ENCODE assay signal across 14 cellular contexts in the genomic region with DNA sequence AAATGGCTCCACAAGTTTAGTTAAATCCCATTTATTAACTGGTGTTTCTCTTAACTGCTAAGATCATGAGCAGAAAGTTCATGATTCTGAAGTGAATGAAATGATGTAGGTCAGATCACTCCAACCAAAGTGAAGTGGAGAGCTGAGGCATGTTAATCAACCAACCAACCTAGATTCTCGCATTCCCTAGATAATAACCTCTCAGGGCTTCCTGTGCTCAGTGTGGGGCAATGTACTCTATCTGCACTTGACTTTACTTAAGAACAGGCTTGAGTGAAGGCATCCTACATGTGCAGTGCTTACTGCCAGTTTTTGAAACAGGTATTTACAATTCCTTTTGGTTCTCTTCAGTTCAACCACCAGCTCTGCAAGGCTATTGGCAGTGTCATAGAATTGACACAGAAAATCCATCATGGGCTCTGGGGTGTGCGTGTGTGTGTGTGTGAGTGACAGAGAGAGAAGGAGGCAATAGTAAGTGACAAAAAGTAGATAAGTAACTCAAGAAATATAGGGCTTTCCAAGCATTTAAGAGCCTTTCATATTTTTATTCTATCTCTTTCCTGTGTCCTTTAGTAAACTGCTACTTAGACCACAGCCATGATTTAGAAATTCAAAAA. TPM values are rescaled to one million over a fixed set of nuclear protein-coding genes. Genes with fewer than 3 reads are reported as not detected.
A peak's percentile ranks its signal among the peaks of the same experiment; 100 is the strongest.
DNase-seq lines count a peak whose midpoint lies in the region; ATAC-seq, FAIRE-seq and TF ChIP-seq lines count a peak whose summit lies in the region.
"Had no signal": no experiment of that assay in that cellular context is flagged by ENCODE, and none has a peak within 500 bp of the region (broad histone marks: within the 10 kb centered on the region; RNA-seq: fewer than 3 reads in every experiment).

No MANE protein-coding gene starts in this region.

- no peaks in the 10 kb centered on the region for H3K36me3 ChIP-seq in HepG2 (replicated peaks in 1 of 2; ENCODE audit: control insufficient read depth in 1 of 2, insufficient read depth in 2 of 2, low read length in 2 of 2)
- H3K36me3 ChIP-seq: SJSA1 had no signal

- no peaks in the 10 kb centered on the region for H3K27me3 Mint-ChIP-seq in activated naive CD4-positive, alpha-beta T cell treated with anti-CD3 and anti-CD28 coated beads, Interleukin-2, amount 50 U/mL, for 24 hours
- H3K27me3 Mint-ChIP-seq in activated B cell treated with CpG ODN at 0.5 μM for 24 hours, result no peaks in the 10 kb centered on the region

- no TSS peak for BruUV-seq in HepG2 (replicated peaks; lab: Mats Ljungman, UMichigan)

- peaks cover 12% of the 10 kb centered on the region for H3K36me3 Mint-ChIP-seq in activated naive CD4-positive, alpha-beta T cell treated with anti-CD3 and anti-CD28 coated beads, Interleukin-2, amount 50 U/mL, for 24 hours
- H3K36me3 Mint-ChIP-seq in activated B cell treated with CpG ODN at 0.5 μM for 24 hours (ENCODE audit: low read depth), result no peaks in the 10 kb centered on the region

- TF ChIP-seq EP300 in HepG2 (IDR thresholded peaks at IDR 0.05; ENCODE audit: low read depth in 2 of 2, low read length in 2 of 2), result no peak
- no peak for TF ChIP-seq EP300 in HepG2 (CRISPR knock-in tag; IDR thresholded peaks at IDR 0.05; ENCODE audit: borderline replicate concordance)

- no peaks in the 10 kb centered on the region for H4K20me1 ChIP-seq in HepG2 (ENCODE audit: insufficient read depth, low read length)

- 4% methylated on average over 2 of the region's 2 CpGs for WGBS in HepG2 (ENCODE audit: low lambda C conversion rate)

- DNase-seq in activated naive CD4-positive, alpha-beta T cell (lab: John Stamatoyannopoulos, UW), result no peak
- DNase-seq in activated B cell treated with CpG ODN at 0.5 μM for 24 hours (no peak), kidney tubule cell (ENCODE audit: low spot score) (peak; percentile 28), HepG2 (ENCODE audit: low spot score) (no peak), left colon (no peak), D341Med (ENCODE audit: low spot score) (no peak)
- DNase-seq: activated gamma-delta T cell, AML-193, HCEC 1CT, NCI-H146 had no signal

- ATAC-seq in activated B cell treated with CpG ODN at 0.5 μM for 24 hours (ENCODE audit: low read depth), result no peak
- no peak for ATAC-seq in HepG2
- ATAC-seq in HG03097 (IDR thresholded peaks at IDR 0.05; ENCODE audit: low FRiP score, unreplicated experiment), result no peak
- ATAC-seq in left colon, result no peak

- peaks cover 92% of the 10 kb centered on the region for H3K4me1 Mint-ChIP-seq in activated naive CD4-positive, alpha-beta T cell treated with anti-CD3 and anti-CD28 coated beads, Interleukin-2, amount 50 U/mL, for 24 hours
- H3K4me1 Mint-ChIP-seq in activated B cell treated with CpG ODN at 0.5 μM for 24 hours, result peaks cover 36% of the 10 kb centered on the region

- peak overlapping the region; percentile 94 for H3K27ac Mint-ChIP-seq in activated naive CD4-positive, alpha-beta T cell treated with anti-CD3 and anti-CD28 coated beads, Interleukin-2, amount 50 U/mL, for 24 hours
- H3K27ac Mint-ChIP-seq in activated B cell treated with CpG ODN at 0.5 μM for 24 hours, result no peak overlapping the region

- intact Hi-C loops in activated B cell treated with CpG ODN at 0.5 μM for 24 hours (cut with micrococcal nuclease) (no loop called here), HepG2 (cut with micrococcal nuclease; ENCODE audit: unreplicated experiment) (no loop called here), left colon (cut with DNase I, micrococcal nuclease) (no loop called here)

- H3K4me3 ChIP-seq in HepG2 (replicated peaks in 1 of 3; ENCODE audit: insufficient read depth in 1 of 3, low read depth in 2 of 3, low read length in 3 of 3), result no peak overlapping the region
- H3K4me3 ChIP-seq: SJSA1 had no signal

- TF ChIP-seq CTCF in activated B cell treated with CpG ODN at 0.5 μM for 24 hours (IDR thresholded peaks at IDR 0.05) (no peak), HepG2 (CRISPR knock-in tag; IDR thresholded peaks at IDR 0.05) (no peak)

- H3K79me2 ChIP-seq in HepG2 (ENCODE audit: insufficient read depth, low read length), result no peaks in the 10 kb centered on the region
- H3K79me2 ChIP-seq: parathyroid adenoma had no signal

- no peaks in the 10 kb centered on the region for H3K4me1 ChIP-seq in HepG2 (ENCODE audit: insufficient read depth, low read length)
- H3K4me1 ChIP-seq: parathyroid adenoma had no signal

- H2AFZ ChIP-seq in HepG2 (ENCODE audit: low read length), result no peak overlapping the region
- H2AFZ ChIP-seq: parathyroid adenoma had no signal

- no peak overlapping the region for H3K27ac ChIP-seq in HepG2 (ENCODE audit: extremely low read length, insufficient read depth, low read length)
- H3K27ac ChIP-seq: parathyroid adenoma, SJSA1 had no signal

- POLR2A ChIA-PET in activated B cell treated with CpG ODN at 0.5 μM for 24 hours (lab: Charles Lee), result interaction anchor here (0.6 to 1.1 kb wide), 3 partner anchors 13 to 64 kb away, joined by 3 to 11 read pairs (median 5); no protein-coding TSS in a partner anchor
- POLR2A ChIA-PET in HepG2 (lab: Yijun Ruan, JAX), result no interaction called here

- H3K27me3 ChIP-seq in HepG2 (ENCODE audit: control insufficient read depth in 1 of 2, insufficient read depth in 2 of 2, low read length in 2 of 2), result no peaks in the 10 kb centered on the region
- H3K27me3 ChIP-seq: SJSA1 had no signal

- peaks cover 6% of the 10 kb centered on the region for H3K9me3 Mint-ChIP-seq in activated naive CD4-positive, alpha-beta T cell treated with anti-CD3 and anti-CD28 coated beads, Interleukin-2, amount 50 U/mL, for 24 hours
- no peaks in the 10 kb centered on the region for H3K9me3 Mint-ChIP-seq in activated B cell treated with CpG ODN at 0.5 μM for 24 hours

- H3K4me3 Mint-ChIP-seq in activated naive CD4-positive, alpha-beta T cell treated with anti-CD3 and anti-CD28 coated beads, Interleukin-2, amount 50 U/mL, for 24 hours, result peak overlapping the region; percentile 55
- peak overlapping the region; percentile 20 for H3K4me3 Mint-ChIP-seq in activated B cell treated with CpG ODN at 0.5 μM for 24 hours

- in situ Hi-C loops in HepG2 (cut with HindIII; ENCODE audit: extremely low pct_ligation_motif_present, low pct_unique_long_range_greater_than_20kb), result no loop called here

- TF ChIP-seq POLR2A in HepG2 (IDR thresholded peaks at IDR 0.05; ENCODE audit: insufficient read depth in 1 of 2, low read depth in 2 of 2, low read length in 2 of 2), result no peak

- H3K9me3 ChIP-seq in HepG2 (ENCODE audit: low read length), result no peaks in the 10 kb centered on the region
- H3K9me3 ChIP-seq: SJSA1 had no signal

- H3K9ac ChIP-seq in HepG2 (ENCODE audit: insufficient read depth, low read depth, low read length), result no peak overlapping the region
- H3K9ac ChIP-seq: parathyroid adenoma had no signal

- no peak for TF ChIP-seq RAD21 in HepG2 (CRISPR knock-in tag; IDR thresholded peaks at IDR 0.05)

- H3K4me2 ChIP-seq in HepG2 (ENCODE audit: low read depth, low read length), result no peak overlapping the region

- FAIRE-seq in HepG2 (lab: Jason Lieb, UNC), result no peak

- CTCF ChIA-PET in activated B cell treated with CpG ODN at 0.5 μM for 24 hours (lab: Charles Lee), result interaction anchor here (3.7 kb wide), 1 partner anchor 12 kb away, joined by 17 read pairs; no protein-coding TSS in a partner anchor
- CTCF ChIA-PET in HepG2 (lab: Yijun Ruan, JAX; ENCODE audit: low intra/inter-chr PET ratio, low total read pairs), result no interaction called here

RNA-seq across cellular contexts. Expression of gene DOCK10, which starts 28.7 kb away (rescaled TPM):
- 159 and 172 TPM in 2 replicates for total RNA-seq in activated B cell treated with CpG ODN at 0.5 μM for 24 hours
- total RNA-seq in HepG2 (2016; rRNA removed; fragmentation: Illumina TruSeq; extraction: Trizol), result not detected in 2 replicates
- not detected in 2 replicates for total RNA-seq in HepG2 (2016; cell fraction: cytosol; rRNA removed; fragmentation: Illumina TruSeq; extraction: Trizol; ENCODE audit: low read depth)
- total RNA-seq in HepG2 (2016; cell fraction: insoluble cytoplasmic fraction; rRNA removed; fragmentation: Illumina TruSeq; extraction: Trizol), result not detected in 2 replicates
- total RNA-seq in HepG2 (2016; cell fraction: membrane; rRNA removed; fragmentation: Illumina TruSeq; extraction: Trizol), result not detected in 2 replicates
- not detected in 2 replicates for total RNA-seq in HepG2 (2016; cell fraction: nucleus; rRNA removed; fragmentation: Illumina TruSeq; extraction: Trizol)
- polyA plus RNA-seq in HepG2 (2011; rRNA removed), result not detected in 2 replicates
- 0.05 TPM in 1 of 2 replicates, not detected in the other for polyA plus RNA-seq in HepG2 (2011; cell fraction: cytosol; rRNA removed)
- polyA plus RNA-seq in HepG2 (2011; cell fraction: nucleus; rRNA removed), result not detected in 2 replicates
- polyA plus RNA-seq in HepG2 (2012), result not detected in 2 replicates
- not detected in 2 replicates for polyA plus RNA-seq in HepG2 (2016; cell fraction: cytosol; fragmentation: Illumina TruSeq; extraction: Trizol; ENCODE audit: low read depth)
- polyA plus RNA-seq in HepG2 (2016; cell fraction: insoluble cytoplasmic fraction; fragmentation: Illumina TruSeq; extraction: Trizol; ENCODE audit: low read depth), result not detected in 2 replicates
- polyA plus RNA-seq in HepG2 (2016; cell fraction: membrane; fragmentation: Illumina TruSeq; extraction: Trizol; ENCODE audit: low read depth), result not detected in 2 replicates
- polyA plus RNA-seq in HepG2 (2016; cell fraction: nucleus; fragmentation: Illumina TruSeq; extraction: Trizol; ENCODE audit: insufficient read depth, low read depth), result not detected in 2 replicates
- not detected in 2 replicates for polyA minus RNA-seq in HepG2 (2011; rRNA and poly(A)+ RNA removed; ENCODE audit: low replicate concordance)
- polyA minus RNA-seq in HepG2 (2011; cell fraction: cytosol; rRNA and poly(A)+ RNA removed), result not detected in 2 replicates
- polyA minus RNA-seq in HepG2 (2011; cell fraction: nucleus; rRNA and poly(A)+ RNA removed), result not detected in 2 replicates
- 10 to 100 TPM; 11.9 to 14.0 TPM for total RNA-seq in left colon

Comparison
In these comparisons a context has a peak if more than half of its experiments do, and no peak if none do; other contexts are left out.
1. RNA of gene DOCK10, which starts 28.7 kb away (total RNA-seq): 159 to 172 TPM in activated B cell treated with CpG ODN at 0.5 μM for 24 hours and 11.9 to 14.0 TPM in left colon; not detected in HepG2; every median in the first group is over 10 times any median in the second.